8 cellular contexts compared by ENCODE assay signal in genomic region chr16:67184453-67185002, GRCh38. TPM values are rescaled to one million over a fixed set of nuclear protein-coding genes. Genes with fewer than 3 reads are reported as not detected.
A peak's percentile ranks its signal among the peaks of the same experiment; 100 is the strongest.
DNase-seq lines count a peak whose midpoint lies in the region; ATAC-seq and TF ChIP-seq lines count a peak whose summit lies in the region.

No MANE protein-coding gene starts in this region.

- H3K9me3 ChIP-seq in left lung, result no peaks in the 10 kb centered on the region
- H3K9me3 ChIP-seq in thymus (ENCODE audit: control insufficient read depth), result no peaks in the 10 kb centered on the region

- H3K4me3 ChIP-seq in astrocyte of the cerebellum (ENCODE audit: low read depth, low read length) (peak overlapping the region; percentile 58), left lung (peak overlapping the region; percentile 61 to 81), thymus (ENCODE audit: low read length) (peak overlapping the region; percentile 86)

- H3K4me1 ChIP-seq in left lung, result peaks cover 22 to 52% of the 10 kb centered on the region in 2 donors
- H3K4me1 ChIP-seq in thymus (ENCODE audit: control insufficient read depth, insufficient read depth, low read length), result peaks cover 11% of the 10 kb centered on the region

- H3K36me3 ChIP-seq in left lung (no peaks in the 10 kb centered on the region), thymus (ENCODE audit: control insufficient read depth, insufficient read depth) (no peaks in the 10 kb centered on the region)

- H3K27ac ChIP-seq in left lung, result peak overlapping the region; percentile 97 to 98
- H3K27ac ChIP-seq in thymus (ENCODE audit: low read depth), result peak overlapping the region; percentile 94

- WGBS in thymus, result 10% methylated on average over 59 of the region's 59 CpGs

- no peak for TF ChIP-seq CTCF in astrocyte of the cerebellum (IDR thresholded peaks at IDR 0.05; ENCODE audit: low read depth, low read length, missing control alignments)
- no peak for TF ChIP-seq CTCF in left lung (IDR thresholded peaks at IDR 0.05)

- ATAC-seq in HG03196 (IDR thresholded peaks at IDR 0.05; ENCODE audit: unreplicated experiment) (peak; percentile 9), left lung (peak; percentile 29)

- in situ Hi-C loops in G401 (cut with HindIII; ENCODE audit: low sequenced_read_pairs), result no loop called here
- in situ Hi-C loops in astrocyte of the cerebellum (cut with HindIII; ENCODE audit: low sequenced_read_pairs), result no loop called here

- DNase-seq in G401 (ENCODE audit: low spot score) (peak; percentile 61), astrocyte of the cerebellum (ENCODE audit: low read depth) (no peak), left lung (peak in 1 of 2 donors; percentile 90), iPS-NIHi7 (ENCODE audit: extremely low spot score) (no peak), UCSD-AML1 (lab: John Stamatoyannopoulos, UW; ENCODE audit: unreplicated experiment) (no peak), pons (ENCODE audit: low spot score) (no peak)

- intact Hi-C loops in left lung (cut with DNase I), result loop anchor here in 1 of 2 donors (10.0 kb wide), 1 partner anchor 210 kb away; no protein-coding TSS in a partner anchor

- peaks cover 0 to 11% of the 10 kb centered on the region in 2 donors for H3K27me3 ChIP-seq in left lung
- H3K27me3 ChIP-seq in thymus (ENCODE audit: control insufficient read depth, insufficient read depth), result peaks cover 18% of the 10 kb centered on the region

RNA-seq across cellular contexts. Expression of gene MATCAP1, which starts 0.8 kb away (rescaled TPM):
- 19.1 and 33.4 TPM in 2 replicates for total RNA-seq in G401 (2014; rRNA removed; shearing (Covaris generic))
- total RNA-seq in left lung, result 10 to 100 TPM; 36.8 to 44.7 TPM
- polyA plus RNA-seq in thymus, result 24.6 TPM

RNA-seq across cellular contexts. Expression of gene EXOC3L1, which starts 5.4 kb away (rescaled TPM):
- 0.24 and 0.25 TPM in 2 replicates for total RNA-seq in G401 (2014; rRNA removed; shearing (Covaris generic))
- 10 to 100 TPM; 10.9 to 16.9 TPM for total RNA-seq in left lung
- 2.2 TPM for polyA plus RNA-seq in thymus

RNA-seq across cellular contexts. Expression of gene E2F4, which starts 7.4 kb away (rescaled TPM):
- 95.3 and 123 TPM in 2 replicates for total RNA-seq in G401 (2014; rRNA removed; shearing (Covaris generic))
- total RNA-seq in left lung, result 10 to 100 TPM; 47.7 to 81.4 TPM
- 46.9 TPM for polyA plus RNA-seq in thymus

RNA-seq across cellular contexts. Expression of gene NOL3, which starts 14.2 kb away (rescaled TPM):
- total RNA-seq in G401 (2014; rRNA removed; shearing (Covaris generic)), result 13.4 and 17.5 TPM in 2 replicates
- total RNA-seq in left lung, result 10 to 100 TPM; 29.5 to 36.7 TPM
- 28.2 TPM for polyA plus RNA-seq in thymus

RNA-seq across cellular contexts. Expression of gene ELMO3, which starts 14.4 kb away (rescaled TPM):
- 0.61 and 1.0 TPM in 2 replicates for total RNA-seq in G401 (2014; rRNA removed; shearing (Covaris generic))
- total RNA-seq in left lung, result 10 to 100 TPM; 14.8 to 21.2 TPM
- 15.3 TPM for polyA plus RNA-seq in thymus
